Comparison of ENCODE assay signal across 17 cellular contexts in genomic region chr5:123605822-123606221, GRCh38.
DNase-seq lines count a peak whose midpoint lies in the region; ATAC-seq, FAIRE-seq and TF ChIP-seq lines count a peak whose summit lies in the region.
"Had no signal": no experiment of that assay in that cellular context is flagged by ENCODE, and none has a peak within 500 bp of the region (broad histone marks: within the 10 kb centered on the region; RNA-seq: fewer than 3 reads in every experiment).

No MANE protein-coding gene starts in this region.

- ATAC-seq in GM18511 (IDR thresholded peaks at IDR 0.05; ENCODE audit: unreplicated experiment) (peak; percentile 79), GM21360 (IDR thresholded peaks at IDR 0.05; ENCODE audit: unreplicated experiment) (peak; percentile 76), HG02973 (IDR thresholded peaks at IDR 0.05; ENCODE audit: unreplicated experiment) (peak; percentile 68)
- ATAC-seq: esophagus mucosa, left cardiac atrium, WTC11 had no signal

- no peak for FAIRE-seq in HTR-8/SVneo (lab: Jason Lieb, UNC)

- peak overlapping the region; percentile 61 for H3K9ac ChIP-seq in OCI-LY3 (ENCODE audit: low read length)

- DNase-seq in HTR-8/SVneo (ENCODE audit: insufficient read length, low spot score) (no peak), NCI-H748 treated with DMSO at 0.1 percent for 48 hours (lab: John Stamatoyannopoulos, UW) (no peak), GM03348 (ENCODE audit: low spot score) (no peak)
- DNase-seq in activated CD4-positive, alpha-beta T cell treated with anti-CD3 and anti-CD28 coated beads for 4 hours = no peak
- DNase-seq: DMS79 treated with DMSO at 0.1 percent for 48 hours; left cardiac atrium; MV-4-11; OCI-M1; stimulated activated CD4-positive, alpha-beta T cell treated with anti-CD3 and anti-CD28 coated beads, Interleukin-2, amount 100 ng/mL, for 48 hours; stimulated activated naive CD4-positive, alpha-beta T cell had no signal

- peaks cover 44% of the 10 kb centered on the region for H3K4me1 ChIP-seq in OCI-LY3 (ENCODE audit: low read length)

- peak overlapping the region; percentile 85 for H3K4me2 ChIP-seq in OCI-LY3 (ENCODE audit: low read length)

- TF ChIP-seq CTCF in OCI-LY3 (IDR thresholded peaks at IDR 0.05; ENCODE audit: low read depth, low read length) = no peak

- no peaks in the 10 kb centered on the region for H3K27me3 ChIP-seq in OCI-LY3 (ENCODE audit: low read depth, low read length)

- peak overlapping the region; percentile 77 for H3K27ac ChIP-seq in OCI-LY3 (ENCODE audit: low read length)
- H3K27ac ChIP-seq: coronary artery had no signal

- no peak overlapping the region for H2AFZ ChIP-seq in OCI-LY3 (ENCODE audit: low read depth, low read length)

- no peaks in the 10 kb centered on the region for H3K9me3 ChIP-seq in OCI-LY3 (ENCODE audit: insufficient read depth, low read length)

- H3K36me3 ChIP-seq in OCI-LY3 (replicated peaks; ENCODE audit: low read depth, low read length) = peaks cover 5% of the 10 kb centered on the region

- H3K79me2 ChIP-seq in OCI-LY3 (ENCODE audit: low read length) = 0 out of 2 replicates have a peak, but pooled peaks cover 4% of the 10 kb centered on the region

- H4K20me1 ChIP-seq in OCI-LY3 (ENCODE audit: insufficient read depth, low read length) = no peaks in the 10 kb centered on the region

- H3K4me3 ChIP-seq in OCI-LY3 (ENCODE audit: low read length) = peak overlapping the region; percentile 62
- H3K4me3 ChIP-seq: coronary artery had no signal
